In genomic region chr1:54298284-54299033, GRCh38 we compare ENCODE assay signal across 8 cellular contexts.
A peak's percentile ranks its signal among the peaks of the same experiment; 100 is the strongest.
DNase-seq lines count a peak whose midpoint lies in the region; ATAC-seq and TF ChIP-seq lines count a peak whose summit lies in the region.

No MANE protein-coding gene starts in this region.

- H3K27me3 Mint-ChIP-seq in activated CD8-positive, alpha-beta T cell treated with anti-CD3 and anti-CD28 coated beads for 36 hours: no peaks in the 10 kb centered on the region

- H3K9me3 Mint-ChIP-seq in activated CD8-positive, alpha-beta T cell treated with anti-CD3 and anti-CD28 coated beads for 36 hours: no peaks in the 10 kb centered on the region

- H2AFZ ChIP-seq in DND-41 (ENCODE audit: low read depth, low read length): no peak overlapping the region

- H3K4me3 ChIP-seq in DND-41 (ENCODE audit: low read depth in 1 of 2, low read length in 2 of 2) (no peak overlapping the region), gastroesophageal sphincter (no peak overlapping the region)

- H3K4me2 ChIP-seq in DND-41 (ENCODE audit: insufficient read depth, low read length): no peak overlapping the region

- H3K9me3 ChIP-seq in DND-41 (ENCODE audit: insufficient read depth, low read length, severe bottlenecking) (no peaks in the 10 kb centered on the region), gastroesophageal sphincter (no peaks in the 10 kb centered on the region)

- DNase-seq in DND-41: no peak
- no peak for DNase-seq in activated CD8-positive, alpha-beta T cell treated with anti-CD3 and anti-CD28 coated beads for 36 hours
- no peak for DNase-seq in sciatic nerve (ENCODE audit: low spot score)
- no peak for DNase-seq in HT-29 (ENCODE audit: low spot score)
- DNase-seq in UCSD-AML1 (lab: John Stamatoyannopoulos, UW; ENCODE audit: unreplicated experiment): no peak
- no peak for DNase-seq in HuH-7.5 (ENCODE audit: low spot score)
- DNase-seq in activated gamma-delta T cell treated with Interleukin-2 at 50 U/mL for 16 hours: no peak

- peaks cover 87% of the 10 kb centered on the region for H4K20me1 ChIP-seq in DND-41 (ENCODE audit: insufficient read depth, low read length)

- H3K27ac Mint-ChIP-seq in activated CD8-positive, alpha-beta T cell treated with anti-CD3 and anti-CD28 coated beads for 36 hours: peak overlapping the region; percentile 36

- H3K4me1 Mint-ChIP-seq in activated CD8-positive, alpha-beta T cell treated with anti-CD3 and anti-CD28 coated beads for 36 hours (ENCODE audit: low read depth): peaks cover 83% of the 10 kb centered on the region

- H3K9ac ChIP-seq in DND-41 (ENCODE audit: low read depth, low read length): no peak overlapping the region

- H3K27me3 ChIP-seq in DND-41 (ENCODE audit: insufficient read depth, low read length, poor library complexity) (no peaks in the 10 kb centered on the region), gastroesophageal sphincter (no peaks in the 10 kb centered on the region)

- no peak for TF ChIP-seq EP300 in gastroesophageal sphincter (IDR thresholded peaks at IDR 0.05)

- H3K27ac ChIP-seq in DND-41 (ENCODE audit: low read length) (peak overlapping the region; percentile 50), gastroesophageal sphincter (peak overlapping the region; percentile 70 to 89 (median 85))

- intact Hi-C loops in activated CD8-positive, alpha-beta T cell treated with anti-CD3 and anti-CD28 coated beads for 36 hours (cut with micrococcal nuclease): no loop called here
- intact Hi-C loops in sciatic nerve (cut with DNase I): no loop called here

- POLR2A ChIA-PET in activated CD8-positive, alpha-beta T cell treated with anti-CD3 and anti-CD28 coated beads for 36 hours (lab: Charles Lee): interaction anchor here (0.7 to 4.4 kb wide), 6 partner anchors 10 to 109 kb away, joined by 3 to 23 read pairs (median 4); no protein-coding TSS in a partner anchor

- H3K4me1 ChIP-seq in DND-41 (ENCODE audit: insufficient read depth, low read length) (no peaks in the 10 kb centered on the region), gastroesophageal sphincter (peaks cover 0 to 97% (median 40%) of the 10 kb centered on the region in 3 donors)

- H3K36me3 ChIP-seq in DND-41 (ENCODE audit: insufficient read depth, low read length): peaks cover 8% of the 10 kb centered on the region; the same call in 1 of the 2 replicates
- no peaks in the 10 kb centered on the region for H3K36me3 ChIP-seq in gastroesophageal sphincter

- TF ChIP-seq POLR2A in gastroesophageal sphincter (IDR thresholded peaks at IDR 0.05): no peak

- 15 to 33% methylated on average over 4 to 12 of the region's 20 CpGs for WGBS in gastroesophageal sphincter (ENCODE audit: low coverage in 1 of 2), 2 donors

- ATAC-seq in DND-41 (ENCODE audit: insufficient read depth, low read depth): peak; percentile 13; the same call in 1 of the 3 replicates
- peak; percentile 43 for ATAC-seq in activated CD8-positive, alpha-beta T cell treated with anti-CD3 and anti-CD28 coated beads for 36 hours
- ATAC-seq in gastroesophageal sphincter: peak; percentile 60
- ATAC-seq in sciatic nerve: peak; percentile 13

- no peak for TF ChIP-seq CTCF in DND-41 (IDR thresholded peaks at IDR 0.05; ENCODE audit: borderline replicate concordance, extremely low read depth, low read length, poor library complexity, severe bottlenecking)
- no peak for TF ChIP-seq CTCF in activated CD8-positive, alpha-beta T cell treated with anti-CD3 and anti-CD28 coated beads for 36 hours (IDR thresholded peaks at IDR 0.05)
- TF ChIP-seq CTCF in gastroesophageal sphincter (IDR thresholded peaks at IDR 0.05): no peak

- peaks cover 98% of the 10 kb centered on the region for H3K79me2 ChIP-seq in DND-41 (ENCODE audit: insufficient read depth, low read length)

- H3K4me3 Mint-ChIP-seq in activated CD8-positive, alpha-beta T cell treated with anti-CD3 and anti-CD28 coated beads for 36 hours: no peak overlapping the region

- H3K36me3 Mint-ChIP-seq in activated CD8-positive, alpha-beta T cell treated with anti-CD3 and anti-CD28 coated beads for 36 hours (ENCODE audit: low read depth): no peaks in the 10 kb centered on the region

- CTCF ChIA-PET in activated CD8-positive, alpha-beta T cell treated with anti-CD3 and anti-CD28 coated beads for 36 hours (lab: Charles Lee): interaction anchor here (0.9 kb wide), 2 partner anchors 58 to 191 kb away, joined by 3 read pairs; no protein-coding TSS in a partner anchor
